Comparison of ENCODE assay signal across 1 cellular context in genomic region chr3:197736491-197737318, GRCh38.
TF ChIP-seq lines count a peak whose summit lies in the region.

RUBCN (minus strand) TSS chr3:197736904; CDS start chr3:197736719, 185 bp downstream.

TF ChIP-seq in HepG2, 621 proteins besides CTCF, POLR2A, EP300 and RAD21 (continued from another document and continues in another):
- TF ChIP-seq ZUFSP (CRISPR knock-in tag; IDR thresholded peaks at IDR 0.05; ENCODE audit: borderline replicate concordance) (no peak), ZKSCAN8 (CRISPR knock-in tag; IDR thresholded peaks at IDR 0.05; ENCODE audit: borderline replicate concordance) (0 out of 2 replicates have a peak, but pooled peaks have one; percentile 29), NCOR1 (IDR thresholded peaks at IDR 0.05; ENCODE audit: borderline replicate concordance, low read length) (no peak), YEATS2 (CRISPR knock-in tag; IDR thresholded peaks at IDR 0.05; ENCODE audit: borderline replicate concordance) (no peak), CAMTA2 (CRISPR knock-in tag; IDR thresholded peaks at IDR 0.05; ENCODE audit: borderline replicate concordance) (peak; percentile 38; the same call in 1 of the 2 replicates), ATF7-NPFF (CRISPR knock-in tag; IDR thresholded peaks at IDR 0.05; ENCODE audit: low read depth) (peak; percentile 48; the same call in 1 of the 2 replicates), E2F5 (CRISPR knock-in tag; conservative IDR thresholded peaks at IDR 0.05) (no peak), AKNA (CRISPR knock-in tag; IDR thresholded peaks at IDR 0.05; ENCODE audit: borderline replicate concordance) (no peak), HNRNPLL (IDR thresholded peaks at IDR 0.05; ENCODE audit: low read depth, low read length, poor library complexity, severe bottlenecking) (peak; percentile 68), MNT (IDR thresholded peaks at IDR 0.05) (no peak), ZHX2 (IDR thresholded peaks at IDR 0.05; ENCODE audit: low read depth) (no peak), ZHX2 (CRISPR knock-in tag; IDR thresholded peaks at IDR 0.05; ENCODE audit: borderline replicate concordance) (no peak), ZNF333 (CRISPR knock-in tag; IDR thresholded peaks at IDR 0.05; ENCODE audit: borderline replicate concordance) (0 out of 2 replicates have a peak, but pooled peaks have one; percentile 34), ZNF737 (CRISPR knock-in tag; IDR thresholded peaks at IDR 0.05; ENCODE audit: borderline replicate concordance) (no peak), GATAD1 (CRISPR knock-in tag; IDR thresholded peaks at IDR 0.05) (peak; percentile 83), NFE2L2 (IDR thresholded peaks at IDR 0.05; ENCODE audit: low read length) (no peak), RELA (CRISPR knock-in tag; IDR thresholded peaks at IDR 0.05) (no peak), ZNF335 (CRISPR knock-in tag; IDR thresholded peaks at IDR 0.05) (peak; percentile 56; the same call in 1 of the 2 replicates), HNF1B (CRISPR knock-in tag; IDR thresholded peaks at IDR 0.05) (0 out of 2 replicates have a peak, but pooled peaks have one; percentile 18), DPF2 (CRISPR knock-in tag; IDR thresholded peaks at IDR 0.05; ENCODE audit: borderline replicate concordance, low read depth) (no peak), GTF2F1 (IDR thresholded peaks at IDR 0.05; ENCODE audit: low read length) (no peak), HNF4G (IDR thresholded peaks at IDR 0.05; ENCODE audit: borderline replicate concordance, low read depth, low read length) (no peak), HNF4G (CRISPR knock-in tag; IDR thresholded peaks at IDR 0.05; ENCODE audit: borderline replicate concordance, low read depth) (no peak), ATAD3A (CRISPR knock-in tag; IDR thresholded peaks at IDR 0.05) (no peak), SMC3 (IDR thresholded peaks at IDR 0.05; ENCODE audit: low read length) (no peak), MXD3 (CRISPR knock-in tag; IDR thresholded peaks at IDR 0.05) (0 out of 2 replicates have a peak, but pooled peaks have one; percentile 34), ZNF263 (CRISPR knock-in tag; IDR thresholded peaks at IDR 0.05) (no peak), SATB2 (CRISPR knock-in tag; IDR thresholded peaks at IDR 0.05) (no peak), JUN (CRISPR knock-in tag; IDR thresholded peaks at IDR 0.05) (no peak), MZF1 (CRISPR knock-in tag; IDR thresholded peaks at IDR 0.05; ENCODE audit: borderline replicate concordance) (no peak), TBX2 (CRISPR knock-in tag; IDR thresholded peaks at IDR 0.05; ENCODE audit: borderline replicate concordance) (peak; percentile 64), ZNF703 (CRISPR knock-in tag; IDR thresholded peaks at IDR 0.05; ENCODE audit: borderline replicate concordance) (no peak), SRF (IDR thresholded peaks at IDR 0.05; ENCODE audit: low read depth, low read length) (no peak), ZSCAN9 (CRISPR knock-in tag; IDR thresholded peaks at IDR 0.05; ENCODE audit: borderline replicate concordance) (no peak), ZNF777 (CRISPR knock-in tag; IDR thresholded peaks at IDR 0.05) (0 out of 2 replicates have a peak, but pooled peaks have one; percentile 26), TFDP2 (CRISPR knock-in tag; IDR thresholded peaks at IDR 0.05) (peak; percentile 78), FOXK1 (CRISPR knock-in tag; IDR thresholded peaks at IDR 0.05; ENCODE audit: borderline replicate concordance, low read depth) (peak; percentile 38; the same call in 1 of the 2 replicates), HOXA9 (CRISPR knock-in tag; IDR thresholded peaks at IDR 0.05; ENCODE audit: borderline replicate concordance) (no peak), GATAD2A (CRISPR knock-in tag; IDR thresholded peaks at IDR 0.05) (peak; percentile 38; the same call in 1 of the 2 replicates), KDM1A (CRISPR knock-in tag; IDR thresholded peaks at IDR 0.05) (no peak), KMT2B (CRISPR knock-in tag; IDR thresholded peaks at IDR 0.05) (peak; percentile 74; the same call in 1 of the 2 replicates), SMAD9 (CRISPR knock-in tag; IDR thresholded peaks at IDR 0.05) (no peak), MBNL3 (CRISPR knock-in tag; conservative IDR thresholded peaks at IDR 0.05) (no peak), TOE1 (CRISPR knock-in tag; IDR thresholded peaks at IDR 0.05) (no peak; the same call in 1 of the 2 replicates), ATM (IDR thresholded peaks at IDR 0.05; ENCODE audit: borderline replicate concordance) (no peak), SKI (IDR thresholded peaks at IDR 0.05; ENCODE audit: partially characterized antibody) (peak; percentile 10), ZNF180 (CRISPR knock-in tag; IDR thresholded peaks at IDR 0.05; ENCODE audit: borderline replicate concordance, low read depth) (no peak), ZNF460 (CRISPR knock-in tag; IDR thresholded peaks at IDR 0.05; ENCODE audit: borderline replicate concordance) (no peak), MAX (IDR thresholded peaks at IDR 0.05) (peak; percentile 45)
